ENCODE assay signal across 1 cellular context in the genomic region with DNA sequence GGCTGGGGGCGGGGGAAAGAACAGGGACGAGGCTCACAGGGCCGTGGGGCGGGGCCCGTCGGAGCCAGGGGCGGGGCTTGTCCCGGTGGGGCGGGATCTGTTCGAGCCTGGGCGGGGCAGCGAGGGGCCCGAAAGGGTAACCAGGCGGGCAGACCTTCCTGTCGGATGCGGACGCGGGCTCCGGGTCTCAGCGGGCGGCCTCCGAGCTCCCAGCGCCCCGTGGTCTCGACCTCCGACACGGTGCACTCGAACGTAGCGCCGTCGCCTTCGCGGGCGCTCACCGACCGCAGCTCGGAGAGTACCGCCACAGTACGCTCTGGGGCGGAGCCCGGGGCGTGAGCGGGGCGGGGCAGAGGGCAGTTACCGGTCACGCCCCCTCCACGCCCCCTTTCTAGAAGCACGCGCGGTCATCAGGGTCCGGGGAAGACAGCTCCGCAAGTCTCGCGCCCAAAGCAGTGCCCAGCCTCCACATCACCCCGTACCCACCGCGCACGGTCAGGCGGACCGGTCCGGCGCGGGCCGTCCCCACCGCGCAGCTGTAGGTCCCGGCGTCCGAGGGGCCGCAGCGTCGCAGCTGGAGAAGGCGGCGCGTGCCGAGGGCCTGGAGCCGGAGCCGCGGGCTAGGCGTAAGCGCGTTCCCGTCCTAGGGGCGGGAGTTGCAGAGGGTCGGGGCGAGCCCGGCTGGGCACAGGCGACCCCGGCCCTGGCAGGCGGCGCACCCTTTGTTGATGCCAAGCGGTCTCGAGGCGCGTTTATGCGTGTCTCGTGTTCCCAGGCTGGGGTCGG.
A peak's percentile ranks its signal among the peaks of the same experiment; 100 is the strongest.
TF ChIP-seq lines count a peak whose summit lies in the region.

No MANE protein-coding gene starts in this region.

TF ChIP-seq in HepG2, 621 proteins besides CTCF, POLR2A, EP300 and RAD21 (continues in another document):
- TF ChIP-seq MBNL3 (CRISPR knock-in tag; conservative IDR thresholded peaks at IDR 0.05) (no peak), ZNF768 (CRISPR knock-in tag; IDR thresholded peaks at IDR 0.05) (peak; percentile 82; the same call in 1 of the 2 replicates), ZNF180 (CRISPR knock-in tag; IDR thresholded peaks at IDR 0.05; ENCODE audit: borderline replicate concordance, low read depth) (no peak), TP53 (CRISPR knock-in tag; conservative IDR thresholded peaks at IDR 0.05) (no peak; the same call in 1 of the 2 replicates), TCF7L2 (IDR thresholded peaks at IDR 0.05; ENCODE audit: low read depth, low read length) (no peak), SCMH1 (CRISPR knock-in tag; IDR thresholded peaks at IDR 0.05; ENCODE audit: borderline replicate concordance) (no peak), UBTF (CRISPR knock-in tag; IDR thresholded peaks at IDR 0.05) (peak; percentile 96), SMARCC2 (IDR thresholded peaks at IDR 0.05) (no peak), NFYB (CRISPR knock-in tag; IDR thresholded peaks at IDR 0.05) (0 out of 2 replicates have a peak, but pooled peaks have one; percentile 12), ZNF12 (CRISPR knock-in tag; IDR thresholded peaks at IDR 0.05) (peak; percentile 18; the same call in 1 of the 2 replicates), HOXD1 (CRISPR knock-in tag; IDR thresholded peaks at IDR 0.05) (no peak; the same call in 1 of the 2 replicates), NR3C1 (CRISPR knock-in tag; IDR thresholded peaks at IDR 0.05) (no peak), MAFK (conservative IDR thresholded peaks at IDR 0.05 in 1 of 2, IDR thresholded peaks at IDR 0.05 in 1 of 2; ENCODE audit: low read length in 2 of 2) (no peak), FOXA3 (CRISPR knock-in tag; IDR thresholded peaks at IDR 0.05) (peak; percentile 30; the same call in 1 of the 2 replicates), XRCC5 (optimal IDR thresholded peaks at IDR 0.05; ENCODE audit: low read length) (no peak), PCBP2 (optimal IDR thresholded peaks at IDR 0.05; ENCODE audit: low read depth, low read length, poor library complexity, severe bottlenecking) (no peak), MBD4 (IDR thresholded peaks at IDR 0.05; ENCODE audit: borderline replicate concordance, low read length) (no peak), NCOA1 (CRISPR knock-in tag; IDR thresholded peaks at IDR 0.05) (no peak), MLX (CRISPR knock-in tag; IDR thresholded peaks at IDR 0.05) (0 out of 2 replicates have a peak, but pooled peaks have one; percentile 25), ZFP36L2 (CRISPR knock-in tag; IDR thresholded peaks at IDR 0.05) (no peak), TGIF2 (CRISPR knock-in tag; IDR thresholded peaks at IDR 0.05) (peak; percentile 14; the same call in 1 of the 2 replicates), DZIP1 (CRISPR knock-in tag; IDR thresholded peaks at IDR 0.05) (peak; percentile 68; the same call in 1 of the 2 replicates), SRSF4 (IDR thresholded peaks at IDR 0.05; ENCODE audit: low read depth, low read length, poor library complexity, severe bottlenecking) (no peak), ERF (CRISPR knock-in tag; IDR thresholded peaks at IDR 0.05) (no peak), ZNF263 (CRISPR knock-in tag; IDR thresholded peaks at IDR 0.05) (peak; percentile 30; the same call in 1 of the 2 replicates), ZNF674 (CRISPR knock-in tag; IDR thresholded peaks at IDR 0.05; ENCODE audit: low read depth) (no peak), NFIC (IDR thresholded peaks at IDR 0.05; ENCODE audit: low read length) (no peak), MYC (CRISPR knock-in tag; IDR thresholded peaks at IDR 0.05; ENCODE audit: borderline replicate concordance) (peak; percentile 84), XBP1 (CRISPR knock-in tag; IDR thresholded peaks at IDR 0.05) (no peak), ZNF350 (CRISPR knock-in tag; IDR thresholded peaks at IDR 0.05; ENCODE audit: borderline replicate concordance, low read depth) (peak; percentile 57), BRD4 (CRISPR knock-in tag; IDR thresholded peaks at IDR 0.05) (no peak), NR2F1 (CRISPR knock-in tag; IDR thresholded peaks at IDR 0.05) (0 out of 4 replicates have a peak, but pooled peaks of 1 of the 2 experiments have one; percentile 6), AGO2 (optimal IDR thresholded peaks at IDR 0.05; ENCODE audit: low read depth, low read length) (peak; percentile 91), ZKSCAN8 (CRISPR knock-in tag; IDR thresholded peaks at IDR 0.05; ENCODE audit: borderline replicate concordance) (no peak), CCAR2 (optimal IDR thresholded peaks at IDR 0.05; ENCODE audit: low read depth, low read length) (no peak), ELF4 (CRISPR knock-in tag; IDR thresholded peaks at IDR 0.05; ENCODE audit: borderline replicate concordance) (no peak; the same call in 1 of the 2 replicates), PHF21A (CRISPR knock-in tag; IDR thresholded peaks at IDR 0.05) (peak; percentile 53), ZNF75D (CRISPR knock-in tag; IDR thresholded peaks at IDR 0.05; ENCODE audit: borderline replicate concordance) (no peak), ZNF598 (CRISPR knock-in tag; IDR thresholded peaks at IDR 0.05; ENCODE audit: borderline replicate concordance) (no peak)
- TF ChIP-seq, protein P1, sequence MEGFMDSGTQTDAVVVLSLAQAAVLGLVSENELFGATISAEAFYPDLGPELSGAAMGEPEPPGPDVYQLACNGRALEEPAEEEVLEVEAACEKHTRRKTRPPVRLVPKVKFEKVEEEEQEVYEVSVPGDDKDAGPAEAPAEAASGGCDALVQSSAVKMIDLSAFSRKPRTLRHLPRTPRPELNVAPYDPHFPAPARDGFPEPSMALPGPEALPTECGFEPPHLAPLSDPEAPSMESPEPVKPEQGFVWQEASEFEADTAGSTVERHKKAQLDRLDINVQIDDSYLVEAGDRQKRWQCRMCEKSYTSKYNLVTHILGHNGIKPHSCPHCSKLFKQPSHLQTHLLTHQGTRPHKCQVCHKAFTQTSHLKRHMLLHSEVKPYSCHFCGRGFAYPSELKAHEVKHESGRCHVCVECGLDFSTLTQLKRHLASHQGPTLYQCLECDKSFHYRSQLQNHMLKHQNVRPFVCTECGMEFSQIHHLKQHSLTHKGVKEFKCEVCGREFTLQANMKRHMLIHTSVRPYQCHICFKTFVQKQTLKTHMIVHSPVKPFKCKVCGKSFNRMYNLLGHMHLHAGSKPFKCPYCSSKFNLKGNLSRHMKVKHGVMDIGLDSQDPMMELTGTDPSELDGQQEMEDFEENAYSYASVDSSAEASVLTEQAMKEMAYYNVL (CRISPR knock-in tag; IDR thresholded peaks at IDR 0.05; ENCODE audit: borderline replicate concordance): peak; percentile 74; the same call in 1 of the 2 replicates
- TF ChIP-seq, protein P2, sequence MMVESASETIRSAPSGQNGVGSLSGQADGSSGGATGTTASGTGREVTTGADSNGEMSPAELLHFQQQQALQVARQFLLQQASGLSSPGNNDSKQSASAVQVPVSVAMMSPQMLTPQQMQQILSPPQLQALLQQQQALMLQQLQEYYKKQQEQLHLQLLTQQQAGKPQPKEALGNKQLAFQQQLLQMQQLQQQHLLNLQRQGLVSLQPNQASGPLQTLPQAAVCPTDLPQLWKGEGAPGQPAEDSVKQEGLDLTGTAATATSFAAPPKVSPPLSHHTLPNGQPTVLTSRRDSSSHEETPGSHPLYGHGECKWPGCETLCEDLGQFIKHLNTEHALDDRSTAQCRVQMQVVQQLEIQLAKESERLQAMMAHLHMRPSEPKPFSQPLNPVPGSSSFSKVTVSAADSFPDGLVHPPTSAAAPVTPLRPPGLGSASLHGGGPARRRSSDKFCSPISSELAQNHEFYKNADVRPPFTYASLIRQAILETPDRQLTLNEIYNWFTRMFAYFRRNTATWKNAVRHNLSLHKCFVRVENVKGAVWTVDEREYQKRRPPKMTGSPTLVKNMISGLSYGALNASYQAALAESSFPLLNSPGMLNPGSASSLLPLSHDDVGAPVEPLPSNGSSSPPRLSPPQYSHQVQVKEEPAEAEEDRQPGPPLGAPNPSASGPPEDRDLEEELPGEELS (CRISPR knock-in tag; IDR thresholded peaks at IDR 0.05): peak; percentile 55; the same call in 1 of the 2 replicates
- TF ChIP-seq, protein P3, sequence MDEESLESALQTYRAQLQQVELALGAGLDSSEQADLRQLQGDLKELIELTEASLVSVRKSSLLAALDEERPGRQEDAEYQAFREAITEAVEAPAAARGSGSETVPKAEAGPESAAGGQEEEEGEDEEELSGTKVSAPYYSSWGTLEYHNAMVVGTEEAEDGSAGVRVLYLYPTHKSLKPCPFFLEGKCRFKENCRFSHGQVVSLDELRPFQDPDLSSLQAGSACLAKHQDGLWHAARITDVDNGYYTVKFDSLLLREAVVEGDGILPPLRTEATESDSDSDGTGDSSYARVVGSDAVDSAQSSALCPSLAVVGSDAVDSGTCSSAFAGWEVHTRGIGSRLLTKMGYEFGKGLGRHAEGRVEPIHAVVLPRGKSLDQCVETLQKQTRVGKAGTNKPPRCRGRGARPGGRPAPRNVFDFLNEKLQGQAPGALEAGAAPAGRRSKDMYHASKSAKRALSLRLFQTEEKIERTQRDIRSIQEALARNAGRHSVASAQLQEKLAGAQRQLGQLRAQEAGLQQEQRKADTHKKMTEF (CRISPR knock-in tag; IDR thresholded peaks at IDR 0.05): peak; percentile 79; the same call in 1 of the 2 replicates
- TF ChIP-seq, protein P4, sequence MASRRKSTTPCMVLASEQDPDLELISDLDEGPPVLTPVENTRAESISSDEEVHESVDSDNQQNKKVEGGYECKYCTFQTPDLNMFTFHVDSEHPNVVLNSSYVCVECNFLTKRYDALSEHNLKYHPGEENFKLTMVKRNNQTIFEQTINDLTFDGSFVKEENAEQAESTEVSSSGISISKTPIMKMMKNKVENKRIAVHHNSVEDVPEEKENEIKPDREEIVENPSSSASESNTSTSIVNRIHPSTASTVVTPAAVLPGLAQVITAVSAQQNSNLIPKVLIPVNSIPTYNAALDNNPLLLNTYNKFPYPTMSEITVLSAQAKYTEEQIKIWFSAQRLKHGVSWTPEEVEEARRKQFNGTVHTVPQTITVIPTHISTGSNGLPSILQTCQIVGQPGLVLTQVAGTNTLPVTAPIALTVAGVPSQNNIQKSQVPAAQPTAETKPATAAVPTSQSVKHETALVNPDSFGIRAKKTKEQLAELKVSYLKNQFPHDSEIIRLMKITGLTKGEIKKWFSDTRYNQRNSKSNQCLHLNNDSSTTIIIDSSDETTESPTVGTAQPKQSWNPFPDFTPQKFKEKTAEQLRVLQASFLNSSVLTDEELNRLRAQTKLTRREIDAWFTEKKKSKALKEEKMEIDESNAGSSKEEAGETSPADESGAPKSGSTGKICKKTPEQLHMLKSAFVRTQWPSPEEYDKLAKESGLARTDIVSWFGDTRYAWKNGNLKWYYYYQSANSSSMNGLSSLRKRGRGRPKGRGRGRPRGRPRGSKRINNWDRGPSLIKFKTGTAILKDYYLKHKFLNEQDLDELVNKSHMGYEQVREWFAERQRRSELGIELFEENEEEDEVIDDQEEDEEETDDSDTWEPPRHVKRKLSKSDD (CRISPR knock-in tag; IDR thresholded peaks at IDR 0.05; ENCODE audit: low read depth): peak; percentile 65; the same call in 1 of the 2 replicates
- TF ChIP-seq, protein P5, sequence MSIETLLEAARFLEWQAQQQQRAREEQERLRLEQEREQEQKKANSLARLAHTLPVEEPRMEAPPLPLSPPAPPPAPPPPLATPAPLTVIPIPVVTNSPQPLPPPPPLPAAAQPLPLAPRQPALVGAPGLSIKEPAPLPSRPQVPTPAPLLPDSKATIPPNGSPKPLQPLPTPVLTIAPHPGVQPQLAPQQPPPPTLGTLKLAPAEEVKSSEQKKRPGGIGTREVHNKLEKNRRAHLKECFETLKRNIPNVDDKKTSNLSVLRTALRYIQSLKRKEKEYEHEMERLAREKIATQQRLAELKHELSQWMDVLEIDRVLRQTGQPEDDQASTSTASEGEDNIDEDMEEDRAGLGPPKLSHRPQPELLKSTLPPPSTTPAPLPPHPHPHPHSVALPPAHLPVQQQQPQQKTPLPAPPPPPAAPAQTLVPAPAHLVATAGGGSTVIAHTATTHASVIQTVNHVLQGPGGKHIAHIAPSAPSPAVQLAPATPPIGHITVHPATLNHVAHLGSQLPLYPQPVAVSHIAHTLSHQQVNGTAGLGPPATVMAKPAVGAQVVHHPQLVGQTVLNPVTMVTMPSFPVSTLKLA (IDR thresholded peaks at IDR 0.05): peak; percentile 36
